9 cellular contexts compared by ENCODE assay signal in the genomic region with DNA sequence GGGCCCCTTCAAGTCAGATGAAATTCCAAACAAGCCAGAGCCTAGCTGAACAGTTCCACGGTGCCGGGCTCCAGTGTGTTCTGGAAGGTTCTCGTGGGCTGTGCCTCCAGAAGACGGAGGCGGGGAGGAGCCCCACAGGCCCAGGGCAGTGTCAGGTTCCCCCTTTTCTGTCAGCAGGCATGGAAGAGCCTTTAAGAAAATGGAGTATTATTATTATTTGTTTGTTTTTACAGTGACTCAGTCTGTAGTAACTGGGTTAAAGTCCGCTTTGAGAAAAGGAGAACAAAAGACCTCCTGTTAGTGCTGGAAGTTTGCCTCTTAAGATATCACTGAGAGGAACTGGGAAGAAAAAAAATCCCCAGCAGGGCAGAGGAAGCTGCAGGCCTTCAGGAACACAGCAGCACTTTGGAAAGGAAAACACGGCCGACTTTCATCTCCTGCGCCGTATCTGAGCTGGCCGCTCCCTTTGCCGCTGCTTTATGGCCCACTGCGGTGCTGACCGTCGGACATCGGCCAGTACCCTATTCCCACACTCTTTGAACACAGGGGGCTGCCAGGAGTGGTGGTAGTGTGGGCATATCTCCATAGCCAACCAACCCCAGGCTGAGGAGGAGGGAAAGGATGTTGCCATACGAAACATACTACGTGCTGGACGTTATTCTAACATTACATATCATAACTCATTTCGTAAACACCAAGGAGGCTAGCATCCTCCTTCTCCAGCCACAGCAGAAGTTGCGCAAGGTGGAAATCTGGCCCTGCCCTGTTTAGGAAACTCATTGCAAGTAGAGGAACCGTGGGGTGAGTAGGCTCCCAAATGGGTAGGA.
DNase-seq lines count a peak whose midpoint lies in the region; ATAC-seq and TF ChIP-seq lines count a peak whose summit lies in the region.
"Had no signal": no experiment of that assay in that cellular context is flagged by ENCODE, and none has a peak within 500 bp of the region (broad histone marks: within the 10 kb centered on the region; RNA-seq: fewer than 3 reads in every experiment).

No MANE protein-coding gene starts in this region.

- no peak for TF ChIP-seq CTCF in osteoblast (IDR thresholded peaks at IDR 0.05; ENCODE audit: extremely low read depth, low read depth, low read length)

- H2AFZ ChIP-seq in osteoblast (ENCODE audit: low read length): peak overlapping the region; percentile 80

- no peaks in the 10 kb centered on the region for H3K27me3 Mint-ChIP-seq in activated T-helper 2 cell treated with anti-CD3 and anti-CD28 coated beads, Interferon-gamma antibody, Interleukin-2, Interleukin-4, amounts not matched to agents 10 μg/mL and 5 μg/mL and 100 μg/mL, durations not matched to agents 14 hours and 24 hours and 36 hours (ENCODE audit: low read depth)

- H3K9me3 ChIP-seq in BLaER1 (peaks cover 2% of the 10 kb centered on the region; the same call in 1 of the 2 replicates), osteoblast (ENCODE audit: low read depth, low read length) (no peaks in the 10 kb centered on the region)

- no peaks in the 10 kb centered on the region for H3K36me3 Mint-ChIP-seq in activated T-helper 2 cell treated with anti-CD3 and anti-CD28 coated beads, Interferon-gamma antibody, Interleukin-2, Interleukin-4, amounts not matched to agents 10 μg/mL and 5 μg/mL and 100 μg/mL, durations not matched to agents 14 hours and 24 hours and 36 hours (ENCODE audit: low read depth)

- H3K27ac ChIP-seq in BLaER1 (no peak overlapping the region), osteoblast (ENCODE audit: low read depth, low read length) (peak overlapping the region; percentile 70)

- no peaks in the 10 kb centered on the region for H3K27me3 ChIP-seq in BLaER1
- no peaks in the 10 kb centered on the region for H3K27me3 ChIP-seq in osteoblast (ENCODE audit: insufficient read depth, low read length)

- DNase-seq in SW480 (ENCODE audit: low spot score) (peak; percentile 98), fibroblast of the conjunctiva (ENCODE audit: low read depth) (peak; percentile 93), osteoblast (ENCODE audit: insufficient read length, low spot score, missing footprints) (peak; percentile 91), NCI-H2029 treated with DMSO at 0.1 percent for 48 hours (lab: John Stamatoyannopoulos, UW) (no peak)
- no peak for DNase-seq in activated T-helper 2 cell treated with anti-CD3 and anti-CD28 coated beads, Interferon-gamma antibody, Interleukin-2, Interleukin-4, amounts not matched to agents 10 μg/mL and 5 μg/mL and 100 μg/mL, durations not matched to agents 14 hours and 24 hours and 36 hours (ENCODE audit: low spot score)
- no peak for DNase-seq in NK-92 treated with Interleukin-12 subunit alpha and Interleukin-12 subunit beta, amount 100 ng/mL, for 24 hours (lab: John Stamatoyannopoulos, UW)
- DNase-seq: activated CD4-positive, alpha-beta T cell treated with anti-CD3 and anti-CD28 coated beads, Interleukin-2, amount 50 U/mL, for 4 hours had no signal

- intact Hi-C loops in activated T-helper 2 cell treated with anti-CD3 and anti-CD28 coated beads, Interferon-gamma antibody, Interleukin-2, Interleukin-4, amounts not matched to agents 10 μg/mL and 5 μg/mL and 100 μg/mL, durations not matched to agents 14 hours and 24 hours and 36 hours (cut with micrococcal nuclease): no loop called here

- no peak overlapping the region for H3K4me3 ChIP-seq in BLaER1
- H3K4me3 ChIP-seq in osteoblast (ENCODE audit: insufficient read depth, low read length): peak overlapping the region; percentile 3

- no peak overlapping the region for H3K9ac ChIP-seq in BLaER1

- H3K36me3 ChIP-seq in BLaER1 (no peaks in the 10 kb centered on the region), osteoblast (ENCODE audit: insufficient read depth, low read length) (no peaks in the 10 kb centered on the region)

- no peaks in the 10 kb centered on the region for H3K9me3 Mint-ChIP-seq in activated T-helper 2 cell treated with anti-CD3 and anti-CD28 coated beads, Interferon-gamma antibody, Interleukin-2, Interleukin-4, amounts not matched to agents 10 μg/mL and 5 μg/mL and 100 μg/mL, durations not matched to agents 14 hours and 24 hours and 36 hours

- no peak for ATAC-seq in HG03460 (IDR thresholded peaks at IDR 0.05; ENCODE audit: unreplicated experiment)

- H3K4me2 ChIP-seq in BLaER1 (peak overlapping the region; percentile 68; the same call in 1 of the 2 replicates), osteoblast (ENCODE audit: insufficient read depth, low read length) (peak overlapping the region; percentile 57)

- H3K27ac Mint-ChIP-seq in activated T-helper 2 cell treated with anti-CD3 and anti-CD28 coated beads, Interferon-gamma antibody, Interleukin-2, Interleukin-4, amounts not matched to agents 10 μg/mL and 5 μg/mL and 100 μg/mL, durations not matched to agents 14 hours and 24 hours and 36 hours: no peak overlapping the region

- H4K20me1 ChIP-seq in BLaER1 (no peaks in the 10 kb centered on the region), osteoblast (ENCODE audit: insufficient read depth, low read length) (no peaks in the 10 kb centered on the region)

- H3K4me1 Mint-ChIP-seq in activated T-helper 2 cell treated with anti-CD3 and anti-CD28 coated beads, Interferon-gamma antibody, Interleukin-2, Interleukin-4, amounts not matched to agents 10 μg/mL and 5 μg/mL and 100 μg/mL, durations not matched to agents 14 hours and 24 hours and 36 hours (ENCODE audit: low read depth): peaks cover 7% of the 10 kb centered on the region

- peaks cover 56% of the 10 kb centered on the region for H3K4me1 ChIP-seq in BLaER1
- peaks cover 21% of the 10 kb centered on the region for H3K4me1 ChIP-seq in osteoblast (ENCODE audit: insufficient read depth, low read length)

- H3K79me2 ChIP-seq in osteoblast (ENCODE audit: insufficient read depth, low read length): no peaks in the 10 kb centered on the region

- no peak overlapping the region for H3K4me3 Mint-ChIP-seq in activated T-helper 2 cell treated with anti-CD3 and anti-CD28 coated beads, Interferon-gamma antibody, Interleukin-2, Interleukin-4, amounts not matched to agents 10 μg/mL and 5 μg/mL and 100 μg/mL, durations not matched to agents 14 hours and 24 hours and 36 hours (ENCODE audit: low read depth)

Comparison
In these comparisons a context has a peak if more than half of its experiments do, and no peak if none do; other contexts are left out.
1. DNase-seq: peak in SW480 (single experiment), fibroblast of the conjunctiva (single experiment) and osteoblast (single experiment); none in activated T-helper 2 cell treated with anti-CD3 and anti-CD28 coated beads, Interferon-gamma antibody, Interleukin-2, Interleukin-4, amounts not matched to agents 10 μg/mL and 5 μg/mL and 100 μg/mL, durations not matched to agents 14 hours and 24 hours and 36 hours (single experiment), NCI-H2029 treated with DMSO at 0.1 percent for 48 hours (single experiment) and NK-92 treated with Interleukin-12 subunit alpha and Interleukin-12 subunit beta, amount 100 ng/mL, for 24 hours (single experiment).